12 cellular contexts compared by ENCODE assay signal in genomic region chr3:156795890-156796451, GRCh38. TPM values are rescaled to one million over a fixed set of nuclear protein-coding genes. Genes with fewer than 3 reads are reported as not detected.
DNase-seq lines count a peak whose midpoint lies in the region; ATAC-seq, FAIRE-seq and TF ChIP-seq lines count a peak whose summit lies in the region.
"Had no signal": no experiment of that assay in that cellular context is flagged by ENCODE, and none has a peak within 500 bp of the region (broad histone marks: within the 10 kb centered on the region; RNA-seq: fewer than 3 reads in every experiment).

No MANE protein-coding gene starts in this region.

- H3K27me3 Mint-ChIP-seq in activated CD8-positive, alpha-beta T cell treated with anti-CD3 and anti-CD28 coated beads for 36 hours = no peaks in the 10 kb centered on the region
- H3K27me3 Mint-ChIP-seq: brain had no signal

- H4K20me1 ChIP-seq in Karpas-422 (ENCODE audit: insufficient read depth, low read depth, low read length) = no peaks in the 10 kb centered on the region
- no peaks in the 10 kb centered on the region for H4K20me1 ChIP-seq in keratinocyte (ENCODE audit: control insufficient read depth, extremely low read depth, insufficient read depth, low read length)

- H3K27ac Mint-ChIP-seq in activated CD8-positive, alpha-beta T cell treated with anti-CD3 and anti-CD28 coated beads for 36 hours = no peak overlapping the region
- H3K27ac Mint-ChIP-seq: brain; CD8-positive, alpha-beta T cell had no signal

- H3K4me1 ChIP-seq in Karpas-422 (ENCODE audit: low read length) (peaks cover 26% of the 10 kb centered on the region), keratinocyte (ENCODE audit: control insufficient read depth, extremely low read depth, insufficient read depth, low read length) (peaks cover 15% of the 10 kb centered on the region)

- H3K4me2 ChIP-seq in Karpas-422 (ENCODE audit: low read depth, low read length, poor library complexity, severe bottlenecking) (no peak overlapping the region), keratinocyte (ENCODE audit: control insufficient read depth, extremely low read depth, insufficient read depth, low read depth, low read length) (no peak overlapping the region)

- H2AFZ ChIP-seq in Karpas-422 (ENCODE audit: low read length) (peak overlapping the region; percentile 10; the same call in 1 of the 2 replicates), keratinocyte (ENCODE audit: control insufficient read depth, low read length) (no peak overlapping the region)

- intact Hi-C loops in activated CD8-positive, alpha-beta T cell treated with anti-CD3 and anti-CD28 coated beads for 36 hours (cut with micrococcal nuclease) = no loop called here

- H3K27me3 ChIP-seq in Karpas-422 (ENCODE audit: low read length) (no peaks in the 10 kb centered on the region), keratinocyte (ENCODE audit: control insufficient read depth, extremely low read depth, insufficient read depth, low read length) (no peaks in the 10 kb centered on the region)

- ATAC-seq in activated CD8-positive, alpha-beta T cell treated with anti-CD3 and anti-CD28 coated beads for 36 hours = peak; percentile 42
- no peak for ATAC-seq in HG02588 (IDR thresholded peaks at IDR 0.05; ENCODE audit: unreplicated experiment)
- ATAC-seq in HG02678 (IDR thresholded peaks at IDR 0.05; ENCODE audit: unreplicated experiment) = no peak
- ATAC-seq: CD8-positive, alpha-beta T cell had no signal

- no peaks in the 10 kb centered on the region for H3K9me1 ChIP-seq in keratinocyte (ENCODE audit: control insufficient read depth, extremely low read depth, insufficient read depth, low read length)

- no peak for TF ChIP-seq CTCF in activated CD8-positive, alpha-beta T cell treated with anti-CD3 and anti-CD28 coated beads for 36 hours (IDR thresholded peaks at IDR 0.05)
- TF ChIP-seq CTCF in keratinocyte (optimal IDR thresholded peaks at IDR 0.05 in 1 of 3, IDR thresholded peaks at IDR 0.05 in 1 of 3, conservative IDR thresholded peaks at IDR 0.05 in 1 of 3; ENCODE audit: extremely low read depth in 1 of 3, insufficient read depth in 2 of 3, low read length in 3 of 3) = no peak

- dilution Hi-C loops in keratinocyte (cut with MboI; ENCODE audit: extremely low pct_ligation_motif_present, low sequenced_read_pairs) = no loop called here

- peaks cover 8% of the 10 kb centered on the region for H3K9me3 Mint-ChIP-seq in activated CD8-positive, alpha-beta T cell treated with anti-CD3 and anti-CD28 coated beads for 36 hours

- H3K9ac ChIP-seq in Karpas-422 (ENCODE audit: low read length) (no peak overlapping the region), keratinocyte (ENCODE audit: control insufficient read depth, extremely low read depth, insufficient read depth, low read length) (no peak overlapping the region)

- DNase-seq in GM18507 (ENCODE audit: extremely low spot score, insufficient read length, low read depth) (no peak), Karpas-422 (peak; percentile 45), keratinocyte (ENCODE audit: low read depth, low spot score) (no peak), SIG-M5 treated with dmso at 0.1 percent for 504 hours (lab: John Stamatoyannopoulos, UW; ENCODE audit: unreplicated experiment) (no peak)
- DNase-seq in activated CD8-positive, alpha-beta T cell treated with anti-CD3 and anti-CD28 coated beads for 36 hours = no peak
- DNase-seq: CD8-positive, alpha-beta T cell; NCI-H2081 had no signal

- H3K4me3 ChIP-seq in Karpas-422 (ENCODE audit: low read length) (no peak overlapping the region), keratinocyte (ENCODE audit: control insufficient read depth in 2 of 3, extremely low read depth in 1 of 3, insufficient read depth in 2 of 3, low read depth in 1 of 3, low read length in 3 of 3) (no peak overlapping the region)

- no peaks in the 10 kb centered on the region for H3K9me3 ChIP-seq in Karpas-422 (ENCODE audit: low read length)
- H3K9me3 ChIP-seq in keratinocyte (ENCODE audit: control insufficient read depth, low read depth, low read length) = no peaks in the 10 kb centered on the region

- no peak overlapping the region for H3K4me3 Mint-ChIP-seq in activated CD8-positive, alpha-beta T cell treated with anti-CD3 and anti-CD28 coated beads for 36 hours
- H3K4me3 Mint-ChIP-seq: brain; CD8-positive, alpha-beta T cell had no signal

- no peaks in the 10 kb centered on the region for H3K9me2 ChIP-seq in Karpas-422 (replicated peaks; ENCODE audit: insufficient read depth, low read length)

- H3K79me2 ChIP-seq in Karpas-422 (ENCODE audit: low read length) (no peaks in the 10 kb centered on the region), keratinocyte (ENCODE audit: control insufficient read depth, insufficient read depth, low read length) (peaks cover 12% of the 10 kb centered on the region)

- CTCF ChIA-PET in activated CD8-positive, alpha-beta T cell treated with anti-CD3 and anti-CD28 coated beads for 36 hours (lab: Charles Lee) = no interaction called here

- H3K27ac ChIP-seq in Karpas-422 (ENCODE audit: low read length) (no peak overlapping the region), keratinocyte (ENCODE audit: control insufficient read depth, insufficient read depth, low read length) (no peak overlapping the region)

- H3K36me3 ChIP-seq in Karpas-422 (ENCODE audit: insufficient read depth, low read length) (no peaks in the 10 kb centered on the region), keratinocyte (ENCODE audit: control insufficient read depth in 2 of 2, extremely low read depth in 1 of 2, insufficient read depth in 2 of 2, low read length in 2 of 2) (peaks cover 2 to 4% of the 10 kb centered on the region in 2 experiments)

- FAIRE-seq in GM18507 (lab: Jason Lieb, UNC) (peak; percentile 45), keratinocyte (lab: Jason Lieb, UNC) (peak; percentile 43)
- FAIRE-seq: endothelial cell of umbilical vein, TTC549 had no signal

- POLR2A ChIA-PET in activated CD8-positive, alpha-beta T cell treated with anti-CD3 and anti-CD28 coated beads for 36 hours (lab: Charles Lee) = interaction anchor here (1.5 kb wide), 1 partner anchor 21 kb away, joined by 4 read pairs; no protein-coding TSS in a partner anchor

- peaks cover 19% of the 10 kb centered on the region for H3K4me1 Mint-ChIP-seq in activated CD8-positive, alpha-beta T cell treated with anti-CD3 and anti-CD28 coated beads for 36 hours (ENCODE audit: low read depth)

- peaks cover 6% of the 10 kb centered on the region for H3K36me3 Mint-ChIP-seq in activated CD8-positive, alpha-beta T cell treated with anti-CD3 and anti-CD28 coated beads for 36 hours (ENCODE audit: low read depth)

RNA-seq across cellular contexts. Expression of gene LEKR1, which starts 30.2 kb away (rescaled TPM):
- total RNA-seq in Karpas-422 (2014; rRNA removed; shearing (Covaris generic); ENCODE audit: low replicate concordance) = 2.3 and 6.4 TPM in 2 replicates
- 1 to 10 TPM in 1 of 2 experiments, under 1 TPM in 1; 0.40 to 1.1 TPM for total RNA-seq in activated CD8-positive, alpha-beta T cell treated with anti-CD3 and anti-CD28 coated beads for 36 hours
- 0.14 to 0.63 TPM in 2 of 3 replicates, not detected in the other for polyA plus RNA-seq in keratinocyte
- 0.54 TPM for polyA plus RNA-seq in keratinocyte (2011; ENCODE audit: low read depth)
- polyA plus RNA-seq in keratinocyte (2011; cell fraction: cytosol; rRNA removed) = 0.23 and 0.30 TPM in 2 replicates
- 0.12 and 0.36 TPM in 2 replicates for polyA plus RNA-seq in keratinocyte (2011; cell fraction: nucleus; rRNA removed)
- polyA plus RNA-seq in keratinocyte (2012; ENCODE audit: low replicate concordance) = 0.16 and 0.70 TPM in 2 replicates
- polyA minus RNA-seq in keratinocyte = 0.40 to 0.99 TPM in 2 of 3 replicates, not detected in the other
- not detected for polyA minus RNA-seq in keratinocyte (2011; cell fraction: cytosol; rRNA and poly(A)+ RNA removed)
- polyA minus RNA-seq in keratinocyte (2011; cell fraction: nucleus; rRNA and poly(A)+ RNA removed) = 2.4 and 4.9 TPM in 2 replicates
